8 cellular contexts compared by ENCODE assay signal in the genomic region with DNA sequence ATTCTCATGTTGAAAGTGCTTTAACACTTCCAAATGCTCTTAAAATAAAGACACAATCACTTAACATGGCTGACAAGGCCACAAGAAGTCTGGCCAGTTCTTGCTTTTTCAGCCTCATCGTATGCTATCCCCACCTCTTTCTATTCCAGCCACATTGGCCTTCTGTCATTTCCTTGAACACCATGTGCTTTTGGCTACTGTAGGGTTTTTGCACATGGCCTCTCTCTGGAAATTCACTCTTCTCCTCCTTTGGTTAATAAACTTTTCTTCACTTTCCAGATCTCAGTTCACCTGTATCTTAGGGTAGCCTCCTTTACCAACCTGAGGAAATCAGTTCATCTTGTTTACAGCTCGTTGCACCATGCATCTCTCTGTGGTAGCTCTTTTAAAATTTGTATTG.
"Had no signal": no experiment of that assay in that cellular context is flagged by ENCODE, and none has a peak within 500 bp of the region (broad histone marks: within the 10 kb centered on the region; RNA-seq: fewer than 3 reads in every experiment).

No MANE protein-coding gene starts in this region.

- FAIRE-seq: G401.6, GM12878, GM12891, GM12892, GM18507, GM19239 had no signal

- DNase-seq: GDM1, GF-D8 had no signal

- ATAC-seq: GM12878 had no signal

- H3K4me3 ChIP-seq: GM12878 had no signal
